16 cellular contexts compared by ENCODE assay signal in the genomic region with DNA sequence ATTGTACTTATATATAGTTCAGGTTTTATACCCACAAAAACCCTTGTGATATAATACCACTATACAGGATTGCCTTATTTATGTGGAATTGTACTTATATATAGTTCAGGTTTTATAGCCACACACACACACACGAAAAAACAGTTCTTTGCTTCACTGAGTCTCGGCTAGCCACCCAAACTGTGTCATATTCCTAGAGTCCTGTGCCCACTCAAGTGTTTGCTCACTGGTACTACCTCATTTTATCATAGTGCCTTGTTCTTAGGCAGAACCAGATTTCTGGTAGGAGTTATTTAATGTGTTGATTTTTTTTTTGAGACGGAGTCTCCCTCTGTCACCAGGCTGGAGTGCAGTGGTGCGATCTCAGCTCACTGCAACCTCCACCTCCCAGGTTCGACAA. TPM values are rescaled to one million over a fixed set of nuclear protein-coding genes. Genes with fewer than 3 reads are reported as not detected.
DNase-seq lines count a peak whose midpoint lies in the region; ATAC-seq, FAIRE-seq and TF ChIP-seq lines count a peak whose summit lies in the region.
"Had no signal": no experiment of that assay in that cellular context is flagged by ENCODE, and none has a peak within 500 bp of the region (broad histone marks: within the 10 kb centered on the region; RNA-seq: fewer than 3 reads in every experiment).

No MANE protein-coding gene starts in this region.

- intact Hi-C loops in colonic mucosa (cut with DNase I) (no loop called here), stomach (cut with DNase I; ENCODE audit: low total_unique reads) (no loop called here)

- peak overlapping the region; percentile 94 for H3K27ac ChIP-seq in MM.1S (ENCODE audit: low read length)
- peak overlapping the region; percentile 29 for H3K27ac ChIP-seq in colonic mucosa
- peak overlapping the region in 4 of 5 donors; percentile 0 to 82 (median 52) for H3K27ac ChIP-seq in stomach
- peak overlapping the region in 1 of 2 donors; percentile 83 for H3K27ac ChIP-seq in small intestine (ENCODE audit: low read depth in 1 of 2, low read length in 1 of 2)
- H3K27ac ChIP-seq: foreskin keratinocyte, SK-N-MC had no signal

- H2AFZ ChIP-seq in MM.1S (ENCODE audit: low read length) = no peak overlapping the region

- H3K9me2 ChIP-seq in MM.1S (replicated peaks; ENCODE audit: insufficient read depth, low read length) = no peaks in the 10 kb centered on the region

- no peaks in the 10 kb centered on the region; the same call in 1 of the 2 replicates for H3K36me3 ChIP-seq in MM.1S (replicated peaks; ENCODE audit: insufficient read depth, low read length)
- no peaks in the 10 kb centered on the region for H3K36me3 ChIP-seq in colonic mucosa
- H3K36me3 ChIP-seq in stomach = peaks cover 0 to 5% (median 0%) of the 10 kb centered on the region in 4 donors
- H3K36me3 ChIP-seq in small intestine (ENCODE audit: control insufficient read depth in 2 of 2, insufficient read depth in 2 of 2, low read length in 2 of 2) = no peaks in the 10 kb centered on the region

- ATAC-seq in activated CD8-positive, alpha-beta memory T cell treated with anti-CD3 and anti-CD28 coated beads, Interleukin-2, amount 10 ng/mL, durations not matched to agents 7 days and 5 days = peak; percentile 11
- ATAC-seq: HCT116 had no signal

- H3K4me3 Mint-ChIP-seq in activated CD8-positive, alpha-beta memory T cell treated with anti-CD3 and anti-CD28 coated beads, Interleukin-2, amount 10 ng/mL, durations not matched to agents 7 days and 5 days = peak overlapping the region; percentile 67
- H3K4me3 Mint-ChIP-seq: nephron had no signal

- H3K4me3 ChIP-seq in MM.1S (ENCODE audit: low read length) (peak overlapping the region; percentile 41), colonic mucosa (no peak overlapping the region), stomach (no peak overlapping the region), small intestine (ENCODE audit: low read depth in 1 of 2, low read length in 2 of 2) (no peak overlapping the region)
- H3K4me3 ChIP-seq: SK-N-MC had no signal

- H3K9me3 ChIP-seq in MM.1S (replicated peaks; ENCODE audit: insufficient read depth, low read length) = no peaks in the 10 kb centered on the region
- no peaks in the 10 kb centered on the region for H3K9me3 ChIP-seq in colonic mucosa
- no peaks in the 10 kb centered on the region for H3K9me3 ChIP-seq in stomach
- H3K9me3 ChIP-seq in small intestine (ENCODE audit: control insufficient read depth, low read depth) = no peaks in the 10 kb centered on the region

- no peak for TF ChIP-seq CTCF in MM.1S (IDR thresholded peaks at IDR 0.05; ENCODE audit: low read length)
- TF ChIP-seq CTCF in colonic mucosa (IDR thresholded peaks at IDR 0.05) = no peak
- no peak for TF ChIP-seq CTCF in stomach (IDR thresholded peaks at IDR 0.05)

- H3K4me1 ChIP-seq in MM.1S (ENCODE audit: low read length) (peaks cover 43% of the 10 kb centered on the region), colonic mucosa (no peaks in the 10 kb centered on the region), stomach (peaks cover 0 to 59% (median 29%) of the 10 kb centered on the region in 4 donors), small intestine (ENCODE audit: control insufficient read depth in 2 of 2, insufficient read depth in 1 of 2, low read depth in 1 of 2, low read length in 1 of 2) (peaks cover 0 to 3% of the 10 kb centered on the region in 2 donors)
- H3K4me1 ChIP-seq: foreskin keratinocyte had no signal

- CTCF ChIA-PET in activated CD8-positive, alpha-beta memory T cell treated with anti-CD3 and anti-CD28 coated beads, Interleukin-2, amount 10 ng/mL, durations not matched to agents 7 days and 5 days (lab: Charles Lee) = interaction anchor here (1.1 to 1.6 kb wide), 7 partner anchors 12 to 63 kb away, joined by 3 to 13 read pairs (median 6); no protein-coding TSS in a partner anchor

- peaks cover 25% of the 10 kb centered on the region for H3F3A ChIP-seq in MM.1S (ENCODE audit: insufficient read depth, low read length)

- peaks cover 84% of the 10 kb centered on the region for H3K79me2 ChIP-seq in MM.1S (ENCODE audit: low read length)

- no peaks in the 10 kb centered on the region for H3K27me3 Mint-ChIP-seq in activated CD8-positive, alpha-beta memory T cell treated with anti-CD3 and anti-CD28 coated beads, Interleukin-2, amount 10 ng/mL, durations not matched to agents 7 days and 5 days

- peaks cover 15% of the 10 kb centered on the region for H3K9me3 Mint-ChIP-seq in activated CD8-positive, alpha-beta memory T cell treated with anti-CD3 and anti-CD28 coated beads, Interleukin-2, amount 10 ng/mL, durations not matched to agents 7 days and 5 days (ENCODE audit: low read depth)

- H4K20me1 ChIP-seq in MM.1S (ENCODE audit: insufficient read depth, low read length) = 0 out of 2 replicates have a peak, but pooled peaks cover 8% of the 10 kb centered on the region

- 86 to 92% (median 90%) methylated on average over 5 of the region's 5 CpGs for WGBS in stomach, 5 donors
- WGBS in small intestine, 3 donors = 77 to 92% (median 88%) methylated on average over 4 to 5 of the region's 5 CpGs

- peak overlapping the region; percentile 94 for H3K27ac Mint-ChIP-seq in activated CD8-positive, alpha-beta memory T cell treated with anti-CD3 and anti-CD28 coated beads, Interleukin-2, amount 10 ng/mL, durations not matched to agents 7 days and 5 days
- H3K27ac Mint-ChIP-seq: nephron had no signal

- TF ChIP-seq POLR2A in stomach (IDR thresholded peaks at IDR 0.05) = no peak

- FAIRE-seq in small intestine (lab: Jason Lieb, UNC) = no peak
- FAIRE-seq: islet of Langerhans had no signal

- peak overlapping the region; percentile 93 for H3K4me2 ChIP-seq in MM.1S (ENCODE audit: low read depth, low read length)

- peaks cover 60% of the 10 kb centered on the region for H3K4me1 Mint-ChIP-seq in activated CD8-positive, alpha-beta memory T cell treated with anti-CD3 and anti-CD28 coated beads, Interleukin-2, amount 10 ng/mL, durations not matched to agents 7 days and 5 days
- H3K4me1 Mint-ChIP-seq: nephron had no signal

- H3K27me3 ChIP-seq in MM.1S (replicated peaks; ENCODE audit: insufficient read depth, low read length) = no peaks in the 10 kb centered on the region
- H3K27me3 ChIP-seq in colonic mucosa = no peaks in the 10 kb centered on the region
- H3K27me3 ChIP-seq in stomach = no peaks in the 10 kb centered on the region
- H3K27me3 ChIP-seq in small intestine (ENCODE audit: control insufficient read depth in 2 of 2, insufficient read depth in 2 of 2, low read length in 2 of 2) = no peaks in the 10 kb centered on the region
- H3K27me3 ChIP-seq: foreskin keratinocyte had no signal

- peaks cover 55% of the 10 kb centered on the region for H3K36me3 Mint-ChIP-seq in activated CD8-positive, alpha-beta memory T cell treated with anti-CD3 and anti-CD28 coated beads, Interleukin-2, amount 10 ng/mL, durations not matched to agents 7 days and 5 days

- H3K9ac ChIP-seq in MM.1S (ENCODE audit: low read length) (peak overlapping the region; percentile 63), colonic mucosa (ENCODE audit: low read depth in 2 of 2, low read length in 2 of 2) (no peak overlapping the region)

- no peak for TF ChIP-seq EP300 in stomach (IDR thresholded peaks at IDR 0.05)

- DNase-seq in activated CD8-positive, alpha-beta memory T cell treated with anti-CD3 and anti-CD28 coated beads, Interleukin-2, amount 10 ng/mL, durations not matched to agents 7 days and 5 days = no peak
- no peak for DNase-seq in activated CD8-positive, alpha-beta memory T cell treated with anti-CD3 and anti-CD28 coated beads, Interleukin-2, amount 50 U/mL, for 48 hours
- no peak for DNase-seq in MM.1S
- no peak for DNase-seq in colonic mucosa
- DNase-seq in stomach = no peak
- DNase-seq in stimulated activated naive CD4-positive, alpha-beta T cell (lab: John Stamatoyannopoulos, UW) = no peak
- no peak for DNase-seq in small intestine
- DNase-seq in NOMO-1 treated with dmso at 0.1 percent for 144 hours (lab: John Stamatoyannopoulos, UW; ENCODE audit: unreplicated experiment) = no peak
- DNase-seq: ACHN, foreskin keratinocyte, IMR-90, NCI-H1694 treated with DMSO at 0.1 percent for 48 hours had no signal

RNA-seq across cellular contexts. Expression of a gene that starts 12.5 kb away (rescaled TPM):
- 10 to 100 TPM; 42.4 to 54.8 TPM for total RNA-seq in activated CD8-positive, alpha-beta memory T cell treated with anti-CD3 and anti-CD28 coated beads, Interleukin-2, amount 10 ng/mL, durations not matched to agents 7 days and 5 days
- total RNA-seq in colonic mucosa (10 to 100 TPM; 12.0 to 18.3 TPM), stomach (10 to 100 TPM in 4 of 5 donors, 1 to 10 TPM in 1; 6.2 to 32.1 (median 21.7) TPM)
- polyA plus RNA-seq in stomach (1 to 10 TPM; 2.6 to 3.8 (median 3.4) TPM), small intestine (1 to 10 TPM; 3.8 to 4.9 (median 3.9) TPM)
